ENCODE assay signal across 1 cellular context in genomic region chr1:205775015-205775716, GRCh38.
TF ChIP-seq lines count a peak whose summit lies in the region.

Gene RAB29 (minus strand): TSS chr1:205775482. CDS start chr1:205774956, 526 bp downstream.

TF ChIP-seq in HepG2, 621 proteins besides CTCF, POLR2A, EP300 and RAD21 (continued from another document and continues in another):
- TF ChIP-seq ZNF280D (CRISPR knock-in tag; IDR thresholded peaks at IDR 0.05): no peak
- TF ChIP-seq ZBTB20 (CRISPR knock-in tag; IDR thresholded peaks at IDR 0.05; ENCODE audit: borderline replicate concordance, low read depth): no peak
- no peak for TF ChIP-seq ZNF329 (CRISPR knock-in tag; IDR thresholded peaks at IDR 0.05; ENCODE audit: low read depth)
- no peak for TF ChIP-seq MAFK (conservative IDR thresholded peaks at IDR 0.05 in 1 of 2, IDR thresholded peaks at IDR 0.05 in 1 of 2; ENCODE audit: low read length in 2 of 2)
- no peak for TF ChIP-seq ZNF101 (CRISPR knock-in tag; IDR thresholded peaks at IDR 0.05; ENCODE audit: borderline replicate concordance, low read depth)
- no peak for TF ChIP-seq RFX1 (IDR thresholded peaks at IDR 0.05)
- no peak for TF ChIP-seq AHDC1 (CRISPR knock-in tag; IDR thresholded peaks at IDR 0.05; ENCODE audit: borderline replicate concordance)
- no peak for TF ChIP-seq ATF6 (CRISPR knock-in tag; conservative IDR thresholded peaks at IDR 0.05)
- no peak for TF ChIP-seq NCOA5 (CRISPR knock-in tag; IDR thresholded peaks at IDR 0.05)
- TF ChIP-seq ZNF790 (CRISPR knock-in tag; IDR thresholded peaks at IDR 0.05; ENCODE audit: borderline replicate concordance): no peak
- no peak for TF ChIP-seq THAP7 (CRISPR knock-in tag; IDR thresholded peaks at IDR 0.05)
- no peak for TF ChIP-seq JARID2 (CRISPR knock-in tag; IDR thresholded peaks at IDR 0.05; ENCODE audit: insufficient replicate concordance)
- no peak for TF ChIP-seq MED8 (CRISPR knock-in tag; IDR thresholded peaks at IDR 0.05; ENCODE audit: insufficient replicate concordance)
- TF ChIP-seq YEATS4 (CRISPR knock-in tag; IDR thresholded peaks at IDR 0.05; ENCODE audit: borderline replicate concordance): no peak
- TF ChIP-seq HHEX (CRISPR knock-in tag; IDR thresholded peaks at IDR 0.05): no peak
- TF ChIP-seq U2AF1 (optimal IDR thresholded peaks at IDR 0.05; ENCODE audit: low read depth, low read length): no peak
- no peak for TF ChIP-seq ZNF792 (CRISPR knock-in tag; IDR thresholded peaks at IDR 0.05)
- no peak for TF ChIP-seq ZNF253 (CRISPR knock-in tag; IDR thresholded peaks at IDR 0.05; ENCODE audit: borderline replicate concordance)
- TF ChIP-seq SIN3A (IDR thresholded peaks at IDR 0.05; ENCODE audit: borderline replicate concordance, low read depth, low read length): 0 out of 2 replicates have a peak, but pooled peaks have one; percentile 49
- no peak for TF ChIP-seq TEAD3 (CRISPR knock-in tag; optimal IDR thresholded peaks at IDR 0.05; ENCODE audit: borderline replicate concordance)
- no peak for TF ChIP-seq ZNF318 (CRISPR knock-in tag; IDR thresholded peaks at IDR 0.05)
- peak; percentile 60; the same call in 1 of the 2 replicates for TF ChIP-seq KDM2A (CRISPR knock-in tag; IDR thresholded peaks at IDR 0.05; ENCODE audit: borderline replicate concordance, low read depth)
- TF ChIP-seq TP53 (CRISPR knock-in tag; conservative IDR thresholded peaks at IDR 0.05): no peak
- TF ChIP-seq ZMYM2 (CRISPR knock-in tag; IDR thresholded peaks at IDR 0.05): no peak
- TF ChIP-seq ZNF629 (CRISPR knock-in tag; conservative IDR thresholded peaks at IDR 0.05): no peak
- no peak for TF ChIP-seq ZNF121 (CRISPR knock-in tag; IDR thresholded peaks at IDR 0.05)
- no peak for TF ChIP-seq ADNP (CRISPR knock-in tag; IDR thresholded peaks at IDR 0.05)
- TF ChIP-seq PCBP1 (IDR thresholded peaks at IDR 0.05; ENCODE audit: borderline replicate concordance, low read depth, low read length): peak; percentile 79; the same call in 1 of the 2 replicates
- TF ChIP-seq ZNF740 (CRISPR knock-in tag; IDR thresholded peaks at IDR 0.05): no peak
- peak; percentile 55; the same call in 1 of the 2 replicates for TF ChIP-seq ZNF335 (CRISPR knock-in tag; IDR thresholded peaks at IDR 0.05)
- TF ChIP-seq XBP1 (CRISPR knock-in tag; IDR thresholded peaks at IDR 0.05): no peak
- TF ChIP-seq TRIM22 (IDR thresholded peaks at IDR 0.05): no peak
- TF ChIP-seq POLR2G (IDR thresholded peaks at IDR 0.05; ENCODE audit: low read depth, low read length): peak; percentile 36; the same call in 1 of the 2 replicates
- TF ChIP-seq ZNF775 (CRISPR knock-in tag; IDR thresholded peaks at IDR 0.05; ENCODE audit: borderline replicate concordance): no peak
- no peak for TF ChIP-seq ELK4 (CRISPR knock-in tag; IDR thresholded peaks at IDR 0.05; ENCODE audit: borderline replicate concordance)
